37 cellular contexts compared by ENCODE assay signal in the genomic region with DNA sequence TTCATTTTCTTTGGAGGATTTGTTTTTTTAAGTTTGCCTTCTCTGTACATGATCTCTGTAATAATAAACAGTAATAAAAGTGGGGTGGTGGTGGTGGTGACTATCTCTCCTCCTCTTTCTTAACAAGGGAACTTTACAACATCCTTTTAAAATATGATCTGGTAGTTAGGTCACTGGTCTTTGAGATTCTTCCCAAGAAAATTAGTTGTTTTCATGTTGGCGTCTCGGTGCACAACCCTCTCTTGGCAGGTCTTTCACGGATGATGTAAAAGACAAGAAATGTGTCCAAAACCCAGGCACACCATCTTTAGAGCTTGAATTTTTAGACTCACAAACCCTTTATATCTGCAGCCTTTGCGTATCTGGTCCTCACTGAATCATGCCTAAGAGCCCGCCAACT.
DNase-seq lines count a peak whose midpoint lies in the region; ATAC-seq and TF ChIP-seq lines count a peak whose summit lies in the region.
"Had no signal": no experiment of that assay in that cellular context is flagged by ENCODE, and none has a peak within 500 bp of the region (broad histone marks: within the 10 kb centered on the region; RNA-seq: fewer than 3 reads in every experiment).

No MANE protein-coding gene starts in this region.

- intact Hi-C loops in vagina (cut with DNase I) = no loop called here

- no peaks in the 10 kb centered on the region for H3K9me3 Mint-ChIP-seq in glutamatergic neuron (ENCODE audit: unreplicated experiment)

- H3K4me1 ChIP-seq in vagina = no peaks in the 10 kb centered on the region

- DNase-seq in EL (peak; percentile 57), amniotic stem cell (lab: John Stamatoyannopoulos, UW) (peak; percentile 24), fibroblast of the aortic adventitia (ENCODE audit: low read depth) (peak; percentile 89), vagina (ENCODE audit: extremely low spot score in 2 of 2) (no peak), activated gamma-delta T cell treated with Interleukin-2 at 50 U/mL for 16 hours (no peak), glutamatergic neuron (no peak)
- DNase-seq: activated CD4-positive, alpha-beta T cell treated with anti-CD3 and anti-CD28 coated beads for 48 hours; activated gamma-delta T cell; activated naive CD8-positive, alpha-beta T cell treated with anti-CD3 and anti-CD28 coated beads, Interleukin-2, amount 50 U/mL, for 24 hours; activated T-cell treated with anti-CD3 and anti-CD28 coated beads, Interleukin-2, amount 50 U/mL, for 1 hour; BE2C; cerebellar nuclear complex; DMS53; effector CD4-positive, alpha-beta T cell; GOT3; hypothalamus; immature natural killer cell; Kasumi-1; mesenchymal stem cell; NCI-H1048; NCI-H187; NCI-H2171; NCI-H524; SIG-M5; sigmoid colon; stimulated activated CD4-positive, alpha-beta T cell treated with anti-CD3 and anti-CD28 coated beads, Interleukin-15, amount 100 ng/mL, for 24 hours; stimulated activated naive CD4-positive, alpha-beta T cell; WERI-Rb-1 had no signal

- H3K27me3 ChIP-seq in vagina = no peaks in the 10 kb centered on the region
- H3K27me3 ChIP-seq: BE2C, gastroesophageal sphincter, sigmoid colon had no signal

- H3K36me3 ChIP-seq in vagina = no peaks in the 10 kb centered on the region
- H3K36me3 ChIP-seq: BE2C, gastroesophageal sphincter, sigmoid colon, WERI-Rb-1 had no signal

- TF ChIP-seq POLR2A in vagina (IDR thresholded peaks at IDR 0.05) = no peak

- H3K4me1 Mint-ChIP-seq in glutamatergic neuron (ENCODE audit: low read depth, unreplicated experiment) = no peaks in the 10 kb centered on the region
- H3K4me1 Mint-ChIP-seq: activated naive CD8-positive, alpha-beta T cell treated with anti-CD3 and anti-CD28 coated beads, Interleukin-2, amount 50 U/mL, for 24 hours; immature natural killer cell had no signal

- no peaks in the 10 kb centered on the region for H3K27me3 Mint-ChIP-seq in glutamatergic neuron (ENCODE audit: unreplicated experiment)
- H3K27me3 Mint-ChIP-seq: activated naive CD8-positive, alpha-beta T cell treated with anti-CD3 and anti-CD28 coated beads, Interleukin-2, amount 50 U/mL, for 24 hours had no signal

- H3K4me3 Mint-ChIP-seq in glutamatergic neuron (ENCODE audit: unreplicated experiment) = no peak overlapping the region
- H3K4me3 Mint-ChIP-seq: activated naive CD8-positive, alpha-beta T cell treated with anti-CD3 and anti-CD28 coated beads, Interleukin-2, amount 50 U/mL, for 24 hours; brain; immature natural killer cell had no signal

- ATAC-seq in GM19397 (IDR thresholded peaks at IDR 0.05; ENCODE audit: unreplicated experiment) (no peak), GM21381 (IDR thresholded peaks at IDR 0.05; ENCODE audit: unreplicated experiment) (no peak)
- ATAC-seq: activated naive CD8-positive, alpha-beta T cell treated with anti-CD3 and anti-CD28 coated beads, Interleukin-2, amount 50 U/mL, for 24 hours; gastroesophageal sphincter; GM12878; HepG2; left lobe of liver; Panc1 had no signal

- TF ChIP-seq CTCF in fibroblast of the aortic adventitia (IDR thresholded peaks at IDR 0.05; ENCODE audit: insufficient read depth, low read length) = no peak
- TF ChIP-seq CTCF in vagina (IDR thresholded peaks at IDR 0.05) = no peak
- TF ChIP-seq CTCF in glutamatergic neuron (IDR thresholded peaks at IDR 0.05; ENCODE audit: partially characterized antibody, unreplicated experiment) = no peak

- no peaks in the 10 kb centered on the region for H3K36me3 Mint-ChIP-seq in glutamatergic neuron (ENCODE audit: unreplicated experiment)
- H3K36me3 Mint-ChIP-seq: brain, immature natural killer cell had no signal

- H3K27ac Mint-ChIP-seq in glutamatergic neuron (ENCODE audit: unreplicated experiment) = no peak overlapping the region
- H3K27ac Mint-ChIP-seq: activated naive CD8-positive, alpha-beta T cell treated with anti-CD3 and anti-CD28 coated beads, Interleukin-2, amount 50 U/mL, for 24 hours; brain; immature natural killer cell had no signal

- H3K4me3 ChIP-seq in fibroblast of the aortic adventitia (ENCODE audit: low read depth, low read length) (no peak overlapping the region), vagina (no peak overlapping the region)
- H3K4me3 ChIP-seq: gastroesophageal sphincter, GM12878, sigmoid colon had no signal

- peak overlapping the region; percentile 23 for H3K27ac ChIP-seq in vagina
- H3K27ac ChIP-seq: epithelial cell of prostate, gastroesophageal sphincter, sigmoid colon, WERI-Rb-1 had no signal

- H3K9me3 ChIP-seq in vagina = no peaks in the 10 kb centered on the region
- H3K9me3 ChIP-seq: BE2C, gastroesophageal sphincter, sigmoid colon had no signal

Comparison
In these comparisons a context has a peak if more than half of its experiments do, and no peak if none do; other contexts are left out.
1. DNase-seq: peak in EL (single experiment), amniotic stem cell (single experiment) and fibroblast of the aortic adventitia (single experiment); none in vagina (0 of 2), activated gamma-delta T cell treated with Interleukin-2 at 50 U/mL for 16 hours (single experiment) and glutamatergic neuron (single experiment).